Comparison of ENCODE assay signal across 12 cellular contexts in the genomic region with DNA sequence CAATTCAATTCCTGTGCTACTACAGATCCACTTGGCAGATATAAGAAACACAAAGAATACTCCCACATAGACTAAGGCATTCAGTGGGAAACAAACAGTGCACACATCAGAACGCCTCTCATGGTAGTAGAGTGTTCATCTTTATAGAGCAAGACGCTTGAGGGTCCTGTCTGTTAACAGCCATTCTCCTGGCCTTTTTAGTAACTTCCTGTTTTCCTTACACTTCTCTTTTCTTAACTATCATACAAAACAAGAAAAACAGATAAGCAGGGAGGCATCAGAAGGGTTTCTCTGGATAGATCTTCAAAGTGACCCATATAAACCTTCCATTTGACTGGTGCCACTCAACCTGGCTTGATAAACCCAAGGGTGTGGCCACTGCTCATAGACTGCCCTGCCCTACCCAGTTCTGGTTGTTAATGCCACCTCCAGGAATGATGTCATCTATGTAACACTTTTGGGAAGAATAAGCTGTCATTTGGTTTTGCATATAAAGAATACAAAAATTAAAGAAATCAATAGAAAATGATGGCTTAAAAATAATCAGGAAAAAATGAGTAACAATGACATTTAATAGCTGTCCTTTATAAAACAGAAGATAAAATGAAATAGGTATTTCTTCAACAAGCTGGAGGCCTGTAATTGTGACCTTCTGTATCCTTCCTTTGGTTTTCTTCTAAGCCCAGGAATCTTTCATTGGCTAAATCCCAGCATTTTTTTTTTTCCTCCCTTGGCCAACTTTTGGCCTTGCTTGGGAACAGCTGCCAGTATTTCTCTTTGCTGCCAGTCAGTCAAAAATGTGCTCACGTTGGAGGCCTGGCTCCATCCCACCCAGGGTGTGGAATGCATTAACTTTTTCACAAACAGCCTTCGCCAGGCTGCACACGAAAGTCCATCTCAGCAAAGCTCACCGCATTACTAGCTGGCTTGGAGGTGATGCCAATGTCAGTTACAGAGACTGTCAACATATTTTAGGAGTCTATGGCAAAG.
DNase-seq lines count a peak whose midpoint lies in the region; ATAC-seq, FAIRE-seq and TF ChIP-seq lines count a peak whose summit lies in the region.
"Had no signal": no experiment of that assay in that cellular context is flagged by ENCODE, and none has a peak within 500 bp of the region (broad histone marks: within the 10 kb centered on the region; RNA-seq: fewer than 3 reads in every experiment).

No MANE protein-coding gene starts in this region.

- H3K4me3 Mint-ChIP-seq in osteocyte (ENCODE audit: unreplicated experiment) (no peak overlapping the region), endothelial cell (ENCODE audit: unreplicated experiment) (no peak overlapping the region)
- H3K4me3 Mint-ChIP-seq: natural killer cell had no signal

- H3K36me3 ChIP-seq in GM23248 (ENCODE audit: low read depth): no peaks in the 10 kb centered on the region
- no peaks in the 10 kb centered on the region for H3K36me3 ChIP-seq in K562 (ENCODE audit: control insufficient read depth, insufficient read depth, low read length)
- H3K36me3 ChIP-seq: gastrocnemius medialis had no signal

- no peaks in the 10 kb centered on the region for H3K9me2 ChIP-seq in GM23248 (ENCODE audit: insufficient read depth)

- H3K9me1 ChIP-seq in K562 (ENCODE audit: control insufficient read depth, insufficient read depth, low read length): no peaks in the 10 kb centered on the region

- in situ Hi-C loops in GM23248 (cut with MboI) (no loop called here), K562 (cut with MboI) (no loop called here)

- TF ChIP-seq EP300 in K562 (IDR thresholded peaks at IDR 0.05; ENCODE audit: low read length): no peak

- no peak for FAIRE-seq in K562 (lab: Jason Lieb, UNC)
- FAIRE-seq: GM19239 had no signal

- H3K79me2 ChIP-seq in GM23248 (ENCODE audit: insufficient read depth): no peaks in the 10 kb centered on the region
- H3K79me2 ChIP-seq in K562 (ENCODE audit: control insufficient read depth, insufficient read depth, low read length): no peaks in the 10 kb centered on the region

- H3K27ac Mint-ChIP-seq in osteocyte (ENCODE audit: unreplicated experiment): peak overlapping the region; percentile 43
- no peak overlapping the region for H3K27ac Mint-ChIP-seq in endothelial cell (ENCODE audit: unreplicated experiment)
- H3K27ac Mint-ChIP-seq: natural killer cell had no signal

- peaks cover 10% of the 10 kb centered on the region; the same call in 1 of the 2 replicates for H3F3A ChIP-seq in GM23248 (ENCODE audit: insufficient read depth)

- CTCF ChIA-PET in K562 (lab: Yijun Ruan, JAX; ENCODE audit: low intra/inter-chr PET ratio): no interaction called here

- H3K27me3 ChIP-seq in GM23248 (replicated peaks; ENCODE audit: insufficient read depth): no peaks in the 10 kb centered on the region
- no peaks in the 10 kb centered on the region for H3K27me3 ChIP-seq in K562 (ENCODE audit: control insufficient read depth in 2 of 2, insufficient read depth in 2 of 2, low read length in 2 of 2)
- H3K27me3 ChIP-seq: gastrocnemius medialis had no signal

- no peak for TF ChIP-seq CTCF in K562 (IDR thresholded peaks at IDR 0.05 in 2 of 3, conservative IDR thresholded peaks at IDR 0.05 in 1 of 3; ENCODE audit: insufficient read depth in 2 of 3, low read depth in 1 of 3, low read length in 3 of 3)
- TF ChIP-seq CTCF in osteocyte (IDR thresholded peaks at IDR 0.05): no peak
- TF ChIP-seq CTCF in endothelial cell (IDR thresholded peaks at IDR 0.05; ENCODE audit: unreplicated experiment): no peak

- H3K27ac ChIP-seq in GM23248: no peak overlapping the region
- H3K27ac ChIP-seq in K562 (ENCODE audit: extremely low read depth, low read depth, low read length): no peak overlapping the region
- H3K27ac ChIP-seq: gastrocnemius medialis had no signal

- no peaks in the 10 kb centered on the region for H4K20me1 ChIP-seq in GM23248 (ENCODE audit: insufficient read depth)
- no peaks in the 10 kb centered on the region for H4K20me1 ChIP-seq in K562 (replicated peaks; ENCODE audit: control insufficient read depth, insufficient read depth, low read length)

- no peaks in the 10 kb centered on the region for H3K9me3 Mint-ChIP-seq in osteocyte (ENCODE audit: unreplicated experiment)
- H3K9me3 Mint-ChIP-seq in endothelial cell (ENCODE audit: unreplicated experiment): no peaks in the 10 kb centered on the region
- H3K9me3 Mint-ChIP-seq: natural killer cell had no signal

- POLR2A ChIA-PET in K562 (lab: Yijun Ruan, JAX): no interaction called here

- no TSS peak for BruUV-seq in K562 (replicated peaks; lab: Mats Ljungman, UMichigan)

- H3K27me3 Mint-ChIP-seq in osteocyte (ENCODE audit: unreplicated experiment) (peaks cover 2% of the 10 kb centered on the region), endothelial cell (ENCODE audit: unreplicated experiment) (peaks cover 2% of the 10 kb centered on the region)

- H3K9ac ChIP-seq in GM23248 (no peak overlapping the region), K562 (ENCODE audit: insufficient read depth in 1 of 2, low read depth in 2 of 2, low read length in 2 of 2) (no peak overlapping the region)

- H3K4me1 Mint-ChIP-seq in osteocyte (ENCODE audit: unreplicated experiment): peaks cover 9% of the 10 kb centered on the region
- peaks cover 4% of the 10 kb centered on the region for H3K4me1 Mint-ChIP-seq in endothelial cell (ENCODE audit: unreplicated experiment)

- 64% methylated on average over 6 of the region's 6 CpGs for WGBS in GM23248 (ENCODE audit: low coverage in 1 of 2, low lambda C conversion rate in 2 of 2, missing lambda C conversion rate in 2 of 2), 2 experiments
- WGBS in K562 (ENCODE audit: insufficient coverage, low coverage, missing lambda C conversion rate): 15% methylated on average over 6 of the region's 6 CpGs

- no peaks in the 10 kb centered on the region for H3K36me3 Mint-ChIP-seq in osteocyte (ENCODE audit: unreplicated experiment)
- H3K36me3 Mint-ChIP-seq in endothelial cell (ENCODE audit: low read depth, unreplicated experiment): no peaks in the 10 kb centered on the region
- H3K36me3 Mint-ChIP-seq: natural killer cell had no signal

- no peak overlapping the region for H2AFZ ChIP-seq in GM23248
- H2AFZ ChIP-seq in K562 (ENCODE audit: low read depth, low read length): no peak overlapping the region

- intact Hi-C loops in K562 (cut with micrococcal nuclease): no loop called here

- TF ChIP-seq POLR2A in K562 (conservative IDR thresholded peaks at IDR 0.05): no peak

- H3K4me3 ChIP-seq in GM23248: no peak overlapping the region
- H3K4me3 ChIP-seq in K562: no peak overlapping the region
- H3K4me3 ChIP-seq: gastrocnemius medialis had no signal

- TF ChIP-seq RAD21 in K562 (CRISPR knock-in tag; conservative IDR thresholded peaks at IDR 0.05 in 1 of 2, IDR thresholded peaks at IDR 0.05 in 1 of 2): no peak

- H3K4me1 ChIP-seq in GM23248 (ENCODE audit: insufficient read depth): peaks cover 20% of the 10 kb centered on the region
- no peaks in the 10 kb centered on the region for H3K4me1 ChIP-seq in K562 (replicated peaks in 1 of 2; ENCODE audit: control insufficient read depth in 2 of 2, insufficient read depth in 2 of 2, low read length in 2 of 2)

- no peak overlapping the region for H3K4me2 ChIP-seq in GM23248 (ENCODE audit: unreplicated experiment)
- no peak overlapping the region for H3K4me2 ChIP-seq in K562 (ENCODE audit: insufficient read depth, low read length)

- H3K9me3 ChIP-seq in GM23248 (ENCODE audit: low read depth) (no peaks in the 10 kb centered on the region), K562 (replicated peaks; ENCODE audit: control insufficient read depth, insufficient read depth, low read depth, low read length) (no peaks in the 10 kb centered on the region)
- H3K9me3 ChIP-seq: gastrocnemius medialis had no signal

- ATAC-seq in K562 (no peak), GM18517 (IDR thresholded peaks at IDR 0.05; ENCODE audit: unreplicated experiment) (no peak)
- ATAC-seq: natural killer cell had no signal

- DNase-seq in GM23248 (peak; percentile 20), NCI-H226 (peak; percentile 63), K562 (ENCODE audit: extremely low read depth in 1 of 4, low spot score in 3 of 4) (no peak), osteocyte (ENCODE audit: extremely low spot score, unreplicated experiment) (no peak), endothelial cell (ENCODE audit: low spot score) (no peak), NCI-H2227 treated with DMSO at 0.1 percent for 48 hours (lab: John Stamatoyannopoulos, UW) (no peak)
- DNase-seq: activated CD4-positive, CD25-positive, alpha-beta regulatory T cell treated with anti-CD3 and anti-CD28 coated beads, Interleukin-2, amount 50 U/mL, for 72 hours; natural killer cell; NCI-H526 treated with DMSO at 0.1 percent for 48 hours had no signal

TF ChIP-seq in K562, 482 proteins besides CTCF, POLR2A, EP300 and RAD21 (continues in another document):
- TF ChIP-seq, protein P1, sequence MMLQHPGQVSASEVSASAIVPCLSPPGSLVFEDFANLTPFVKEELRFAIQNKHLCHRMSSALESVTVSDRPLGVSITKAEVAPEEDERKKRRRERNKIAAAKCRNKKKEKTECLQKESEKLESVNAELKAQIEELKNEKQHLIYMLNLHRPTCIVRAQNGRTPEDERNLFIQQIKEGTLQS (IDR thresholded peaks at IDR 0.05): peak; percentile 28; the same call in 1 of the 2 replicates
- TF ChIP-seq, protein P1 (CRISPR knock-in tag; conservative IDR thresholded peaks at IDR 0.05): no peak
- peak; percentile 4 for TF ChIP-seq MEIS2 (IDR thresholded peaks at IDR 0.05; ENCODE audit: partially characterized antibody)
- TF ChIP-seq, protein P2, sequence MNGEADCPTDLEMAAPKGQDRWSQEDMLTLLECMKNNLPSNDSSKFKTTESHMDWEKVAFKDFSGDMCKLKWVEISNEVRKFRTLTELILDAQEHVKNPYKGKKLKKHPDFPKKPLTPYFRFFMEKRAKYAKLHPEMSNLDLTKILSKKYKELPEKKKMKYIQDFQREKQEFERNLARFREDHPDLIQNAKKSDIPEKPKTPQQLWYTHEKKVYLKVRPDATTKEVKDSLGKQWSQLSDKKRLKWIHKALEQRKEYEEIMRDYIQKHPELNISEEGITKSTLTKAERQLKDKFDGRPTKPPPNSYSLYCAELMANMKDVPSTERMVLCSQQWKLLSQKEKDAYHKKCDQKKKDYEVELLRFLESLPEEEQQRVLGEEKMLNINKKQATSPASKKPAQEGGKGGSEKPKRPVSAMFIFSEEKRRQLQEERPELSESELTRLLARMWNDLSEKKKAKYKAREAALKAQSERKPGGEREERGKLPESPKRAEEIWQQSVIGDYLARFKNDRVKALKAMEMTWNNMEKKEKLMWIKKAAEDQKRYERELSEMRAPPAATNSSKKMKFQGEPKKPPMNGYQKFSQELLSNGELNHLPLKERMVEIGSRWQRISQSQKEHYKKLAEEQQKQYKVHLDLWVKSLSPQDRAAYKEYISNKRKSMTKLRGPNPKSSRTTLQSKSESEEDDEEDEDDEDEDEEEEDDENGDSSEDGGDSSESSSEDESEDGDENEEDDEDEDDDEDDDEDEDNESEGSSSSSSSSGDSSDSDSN (IDR thresholded peaks at IDR 0.05; ENCODE audit: borderline replicate concordance in 1 of 2, low read depth in 2 of 2, low read length in 2 of 2): no peak
- no peak for TF ChIP-seq HEY1 (CRISPR knock-in tag; IDR thresholded peaks at IDR 0.05; ENCODE audit: borderline replicate concordance)

Comparison
In these comparisons a context has a peak if more than half of its experiments do, and no peak if none do; other contexts are left out.
1. DNase-seq: peak in GM23248 (single experiment) and NCI-H226 (single experiment); none in K562 (0 of 4), osteocyte (single experiment), endothelial cell (single experiment) and NCI-H2227 treated with DMSO at 0.1 percent for 48 hours (single experiment).